Comparison of ENCODE assay signal across 14 cellular contexts in genomic region chr1:236800623-236801022, GRCh38.
"Had no signal": no experiment of that assay in that cellular context is flagged by ENCODE, and none has a peak within 500 bp of the region (broad histone marks: within the 10 kb centered on the region; RNA-seq: fewer than 3 reads in every experiment).

No MANE protein-coding gene starts in this region.

- H3K4me1 ChIP-seq: parathyroid adenoma had no signal

- H3K4me3 ChIP-seq: adrenal gland, coronary artery, hepatocyte, lower lobe of right lung, tibial nerve had no signal

- H3K9me3 ChIP-seq: adrenal gland, lower lobe of right lung, tibial nerve had no signal

- H3K27me3 ChIP-seq: adrenal gland, hepatocyte, tibial nerve had no signal

- FAIRE-seq: endothelial cell of umbilical vein had no signal

- ATAC-seq: lower lobe of right lung had no signal

- DNase-seq: activated T-cell treated with anti-CD3 and anti-CD28 coated beads for 4 hours; adrenal gland; central memory CD4-positive, alpha-beta T cell; effector CD4-positive, alpha-beta T cell; lower lobe of right lung; midbrain; retina; SHP77 treated with DMSO at 0.1 percent for 48 hours; stimulated activated CD4-positive, alpha-beta T cell treated with anti-CD3 and anti-CD28 coated beads, Interleukin-4, amount 100 ng/mL, for 4 hours had no signal

- H3K36me3 ChIP-seq: adrenal gland had no signal

- H3K27ac ChIP-seq: adrenal gland, coronary artery, hepatocyte, lower lobe of right lung, parathyroid adenoma, tibial nerve had no signal
